In the genomic region with DNA sequence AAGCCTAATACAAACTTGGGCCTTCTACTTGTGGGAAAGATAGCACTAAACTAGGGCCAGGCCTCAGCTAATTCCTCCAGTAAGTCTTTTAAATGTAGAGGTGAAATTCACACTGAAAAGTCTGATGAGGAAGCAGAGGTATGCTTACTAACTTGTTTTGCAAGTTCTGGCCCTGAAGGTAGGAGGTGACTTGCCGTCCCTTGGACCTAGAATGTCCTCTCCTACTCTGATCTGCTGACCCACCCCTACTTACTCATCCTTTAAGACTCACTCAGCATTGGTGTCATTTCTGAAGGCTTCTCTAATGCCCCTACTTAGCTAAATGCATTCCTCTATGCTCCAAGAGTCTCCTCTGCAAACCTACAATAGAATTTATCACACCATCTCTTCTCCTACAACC, we compare ENCODE assay signal across 27 cellular contexts. TPM values are rescaled to one million over a fixed set of nuclear protein-coding genes. Genes with fewer than 3 reads are reported as not detected.
DNase-seq lines count a peak whose midpoint lies in the region; ATAC-seq and TF ChIP-seq lines count a peak whose summit lies in the region.
"Had no signal": no experiment of that assay in that cellular context is flagged by ENCODE, and none has a peak within 500 bp of the region (broad histone marks: within the 10 kb centered on the region; RNA-seq: fewer than 3 reads in every experiment).

No MANE protein-coding gene starts in this region.

- H3K23ac ChIP-seq in mesenchymal stem cell (ENCODE audit: low read length in 2 of 2): no peak overlapping the region

- TF ChIP-seq CTCF in epithelial cell of proximal tubule (conservative IDR thresholded peaks at IDR 0.05; ENCODE audit: low read depth, low read length) (no peak), transverse colon (IDR thresholded peaks at IDR 0.05) (no peak)

- peaks cover 22% of the 10 kb centered on the region for H3K4me1 Mint-ChIP-seq in T-helper 1 cell treated with Interleukin-12 subunit alpha and Interleukin-12 subunit beta and Interleukin-4 antibody, amounts not matched to agents 30 μg/mL and 1 μg/mL, for 36 hours (ENCODE audit: low read depth)

- H3K27ac ChIP-seq in mesenchymal stem cell (ENCODE audit: low read length, poor library complexity, severe bottlenecking): no peak overlapping the region
- peak overlapping the region; percentile 2 to 43 (median 34) for H3K27ac ChIP-seq in transverse colon
- H3K27ac ChIP-seq: SK-N-MC, uterus had no signal

- H2BK5ac ChIP-seq in mesenchymal stem cell (ENCODE audit: low read depth, low read length, poor library complexity, severe bottlenecking): no peak overlapping the region

- H3K27me3 ChIP-seq in mesenchymal stem cell (ENCODE audit: control insufficient read depth in 1 of 2, insufficient read depth in 1 of 2, low read length in 2 of 2) (no peaks in the 10 kb centered on the region), transverse colon (no peaks in the 10 kb centered on the region)
- H3K27me3 ChIP-seq: uterus had no signal

- no peaks in the 10 kb centered on the region for H3K27me3 Mint-ChIP-seq in T-helper 1 cell treated with Interleukin-12 subunit alpha and Interleukin-12 subunit beta and Interleukin-4 antibody, amounts not matched to agents 30 μg/mL and 1 μg/mL, for 36 hours (ENCODE audit: low read depth)
- H3K27me3 Mint-ChIP-seq: activated T-cell treated with anti-CD3 and anti-CD28 coated beads, Interleukin-2, amount 50 U/mL, for 24 hours; B cell had no signal

- peaks cover 2% of the 10 kb centered on the region for H3K79me1 ChIP-seq in mesenchymal stem cell (replicated peaks; ENCODE audit: low read length, poor library complexity, severe bottlenecking)

- intact Hi-C loops in transverse colon (cut with DNase I; ENCODE audit: low total_unique reads): no loop called here

- H2AK5ac ChIP-seq in mesenchymal stem cell (ENCODE audit: low read length, severe bottlenecking): no peak overlapping the region

- TF ChIP-seq POLR2A in transverse colon (IDR thresholded peaks at IDR 0.05): no peak

- H2AFZ ChIP-seq in mesenchymal stem cell (ENCODE audit: low read depth, low read length): no peak overlapping the region

- H2BK15ac ChIP-seq in mesenchymal stem cell (ENCODE audit: low read depth, poor library complexity, severe bottlenecking): no peak overlapping the region

- no peak overlapping the region for H3K4ac ChIP-seq in mesenchymal stem cell (ENCODE audit: low read depth in 1 of 2, low read length in 2 of 2)

- peak overlapping the region; percentile 12 for H3K27ac Mint-ChIP-seq in T-helper 1 cell treated with Interleukin-12 subunit alpha and Interleukin-12 subunit beta and Interleukin-4 antibody, amounts not matched to agents 30 μg/mL and 1 μg/mL, for 36 hours
- H3K27ac Mint-ChIP-seq: activated CD8-positive, alpha-beta T cell treated with anti-CD3 and anti-CD28 coated beads, Interleukin-2, amount 10 ng/mL, durations not matched to agents 7 days and 5 days; activated T-cell treated with anti-CD3 and anti-CD28 coated beads, Interleukin-2, amount 50 U/mL, for 24 hours; B cell; nephron progenitor cell had no signal

- H3K4me3 Mint-ChIP-seq in T-helper 1 cell treated with Interleukin-12 subunit alpha and Interleukin-12 subunit beta and Interleukin-4 antibody, amounts not matched to agents 30 μg/mL and 1 μg/mL, for 36 hours: no peak overlapping the region
- H3K4me3 Mint-ChIP-seq: activated CD8-positive, alpha-beta T cell treated with anti-CD3 and anti-CD28 coated beads, Interleukin-2, amount 10 ng/mL, durations not matched to agents 7 days and 5 days; activated T-cell treated with anti-CD3 and anti-CD28 coated beads, Interleukin-2, amount 50 U/mL, for 24 hours; B cell; nephron progenitor cell had no signal

- no peak for ATAC-seq in GM21360 (IDR thresholded peaks at IDR 0.05; ENCODE audit: unreplicated experiment)
- ATAC-seq: activated CD4-positive, CD25-positive, alpha-beta regulatory T cell treated with anti-CD3 and anti-CD28 coated beads, Interleukin-2, amount 50 U/mL, for 24 hours; activated CD8-positive, alpha-beta T cell treated with anti-CD3 and anti-CD28 coated beads, Interleukin-2, amount 10 ng/mL, durations not matched to agents 7 days and 5 days; stimulated activated naive CD8-positive, alpha-beta T cell treated with anti-CD3 and anti-CD28 coated beads, Interleukin-15, Interleukin-2, amounts not matched to agents 100 U/mL and 50 U/mL, for 24 hours had no signal

- no peak for TF ChIP-seq EP300 in transverse colon (IDR thresholded peaks at IDR 0.05; ENCODE audit: low read depth)

- peaks cover 68% of the 10 kb centered on the region for H3K36me3 Mint-ChIP-seq in T-helper 1 cell treated with Interleukin-12 subunit alpha and Interleukin-12 subunit beta and Interleukin-4 antibody, amounts not matched to agents 30 μg/mL and 1 μg/mL, for 36 hours (ENCODE audit: low read depth)

- H2BK120ac ChIP-seq in mesenchymal stem cell (ENCODE audit: low read depth, low read length): no peak overlapping the region

- no peaks in the 10 kb centered on the region for H3K9me3 ChIP-seq in mesenchymal stem cell (ENCODE audit: control insufficient read depth, low read length)
- H3K9me3 ChIP-seq in transverse colon: no peaks in the 10 kb centered on the region
- H3K9me3 ChIP-seq: uterus had no signal

- WGBS in mesenchymal stem cell: 82% methylated on average over 1 of the region's 1 CpG
- WGBS in transverse colon (ENCODE audit: low coverage in 1 of 2), 2 donors: 95% methylated on average over 1 of the region's 1 CpG; no CpG with 5 or more reads in 1 of the 2 donors

- no peak overlapping the region for H3K4me2 ChIP-seq in mesenchymal stem cell (ENCODE audit: low read length, poor library complexity, severe bottlenecking)

- H3K14ac ChIP-seq in mesenchymal stem cell (ENCODE audit: low read length in 2 of 2): no peak overlapping the region

- H2BK12ac ChIP-seq in mesenchymal stem cell (ENCODE audit: low read length in 2 of 2): peak overlapping the region; percentile 28 to 70

- peak overlapping the region; percentile 37 to 47 for H3K18ac ChIP-seq in mesenchymal stem cell (ENCODE audit: low read depth in 1 of 2, low read length in 2 of 2)

- peak overlapping the region; percentile 4 for H3K9ac ChIP-seq in mesenchymal stem cell (ENCODE audit: low read length)

- no peaks in the 10 kb centered on the region for H3K4me1 ChIP-seq in mesenchymal stem cell (ENCODE audit: control insufficient read depth, insufficient read depth, low read depth, low read length)
- H3K4me1 ChIP-seq in transverse colon: peaks cover 0 to 15% (median 2%) of the 10 kb centered on the region in 4 donors
- H3K4me1 ChIP-seq: uterus had no signal

- no peak overlapping the region for H4K8ac ChIP-seq in mesenchymal stem cell (ENCODE audit: low read length)

- H3K4me3 ChIP-seq in epithelial cell of proximal tubule (ENCODE audit: low read depth, low read length) (no peak overlapping the region), mesenchymal stem cell (ENCODE audit: insufficient read depth in 1 of 2, low read depth in 1 of 2, low read length in 2 of 2) (no peak overlapping the region), transverse colon (no peak overlapping the region)
- H3K4me3 ChIP-seq: SK-N-MC, skin epidermis, uterus had no signal

- in situ Hi-C loops in transverse colon (cut with MboI; ENCODE audit: low pct_ligation_motif_present in 1 of 4, low pct_unique_long_range_greater_than_20kb in 1 of 4, low sequenced_read_pairs in 3 of 4): no loop called here

- no peak overlapping the region for H4K91ac ChIP-seq in mesenchymal stem cell (ENCODE audit: low read length)

- no peak for DNase-seq in T-helper 1 cell
- peak; percentile 52 for DNase-seq in epithelial cell of proximal tubule (ENCODE audit: low read depth)
- DNase-seq in mesenchymal stem cell: no peak
- no peak for DNase-seq in transverse colon
- no peak for DNase-seq in activated T-cell treated with anti-CD3 and anti-CD28 coated beads, Interleukin-2, amount 50 U/mL, for 1 hour
- DNase-seq in epidermal melanocyte (ENCODE audit: insufficient read length, low spot score): no peak
- DNase-seq: 8988T; activated CD8-positive, alpha-beta T cell treated with anti-CD3 and anti-CD28 coated beads, Interleukin-2, amount 10 ng/mL, durations not matched to agents 7 days and 5 days; activated naive CD4-positive, alpha-beta T cell treated with anti-CD3 and anti-CD28 coated beads, Interleukin-2, amount 50 U/mL, for 16 hours; activated T-cell treated with anti-CD3 and anti-CD28 coated beads, Interleukin-2, amount 50 U/mL, for 24 hours; effector memory CD4-positive, alpha-beta T cell; hippocampal formation; mesendoderm; NCI-H1092; NCI-H1930; NCI-H226; nephron progenitor cell; stimulated activated CD4-positive, alpha-beta T cell treated with anti-CD3 and anti-CD28 coated beads, Interleukin-4, amount 100 ng/mL, for 1 hour; stimulated activated naive CD8-positive, alpha-beta T cell treated with anti-CD3 and anti-CD28 coated beads, Interleukin-15, Interleukin-2, amounts not matched to agents 100 U/mL and 50 U/mL, for 24 hours; T-helper 9 cell had no signal

- no peaks in the 10 kb centered on the region for H3K9me3 Mint-ChIP-seq in T-helper 1 cell treated with Interleukin-12 subunit alpha and Interleukin-12 subunit beta and Interleukin-4 antibody, amounts not matched to agents 30 μg/mL and 1 μg/mL, for 36 hours
- H3K9me3 Mint-ChIP-seq: activated T-cell treated with anti-CD3 and anti-CD28 coated beads, Interleukin-2, amount 50 U/mL, for 24 hours; nephron progenitor cell had no signal

- H3K36me3 ChIP-seq in mesenchymal stem cell (ENCODE audit: control insufficient read depth in 1 of 2, insufficient read depth in 2 of 2, low read depth in 1 of 2, low read length in 2 of 2): peaks cover 9 to 81% of the 10 kb centered on the region in 2 experiments
- H3K36me3 ChIP-seq in transverse colon: peaks cover 0 to 11% (median 5%) of the 10 kb centered on the region in 4 donors
- H3K36me3 ChIP-seq: uterus had no signal

RNA-seq across cellular contexts. Expression of a gene that starts 19.4 kb away (rescaled TPM):
- total RNA-seq in epithelial cell of proximal tubule (15.6 and 26.7 TPM in 2 replicates), transverse colon (10 to 100 TPM in 2 of 4 donors, 1 to 10 TPM in 2; 7.5 to 20.5 (median 13.3) TPM)
- 24.3 TPM for polyA plus RNA-seq in mesenchymal stem cell (2013, experiment 1 of 2)
- 23.7 TPM for polyA plus RNA-seq in mesenchymal stem cell (2013, experiment 2 of 2)
